ENCODE assay signal across 19 cellular contexts in genomic region chr1:90044346-90044745, GRCh38. TPM values are rescaled to one million over a fixed set of nuclear protein-coding genes. Genes with fewer than 3 reads are reported as not detected.
DNase-seq lines count a peak whose midpoint lies in the region; ATAC-seq, FAIRE-seq and TF ChIP-seq lines count a peak whose summit lies in the region.
"Had no signal": no experiment of that assay in that cellular context is flagged by ENCODE, and none has a peak within 500 bp of the region (broad histone marks: within the 10 kb centered on the region; RNA-seq: fewer than 3 reads in every experiment).

No MANE protein-coding gene starts in this region.

- H3K9me3 Mint-ChIP-seq in T-cell: no peaks in the 10 kb centered on the region
- H3K9me3 Mint-ChIP-seq: CD8-positive, alpha-beta memory T cell; H9 had no signal

- peak; percentile 49 for ATAC-seq in left lobe of liver
- no peak for ATAC-seq in T-cell (replicated peaks in 1 of 4)

- DNase-seq in ACHN (peak; percentile 60), RCC 7860 (ENCODE audit: low spot score) (no peak), hepatocyte (ENCODE audit: low spot score) (no peak), left lobe of liver (ENCODE audit: low spot score) (no peak), AG20443 (ENCODE audit: low spot score) (no peak), T-cell (no peak), suprapubic skin (ENCODE audit: low spot score in 2 of 2) (no peak), RKO (ENCODE audit: low spot score) (no peak)
- DNase-seq: 8988T; BE2C; C1 segment of cervical spinal cord; CD4-positive, CD25-positive, alpha-beta regulatory T cell; CD8-positive, alpha-beta memory T cell; COR-L47; DMS153; DMS79 treated with DMSO at 0.1 percent for 48 hours; GF-D8; H9 had no signal

- in situ Hi-C loops in ACHN (cut with HindIII; ENCODE audit: low pct_ligation_motif_present, low pct_unique_long_range_greater_than_20kb, low sequenced_read_pairs): no loop called here

- TF ChIP-seq EP300 in suprapubic skin (IDR thresholded peaks at IDR 0.05): no peak

- no peak overlapping the region for H3K27ac ChIP-seq in hepatocyte
- no peak overlapping the region for H3K27ac ChIP-seq in suprapubic skin

- H3K4me2 ChIP-seq in hepatocyte: peak overlapping the region; percentile 55

- no peak overlapping the region for H3K27ac Mint-ChIP-seq in T-cell
- H3K27ac Mint-ChIP-seq: CD4-positive, CD25-positive, alpha-beta regulatory T cell; H9 had no signal

- FAIRE-seq in RCC 7860 (lab: Jason Lieb, UNC): peak; percentile 75
- FAIRE-seq: H1 had no signal

- H3K4me3 Mint-ChIP-seq in T-cell: no peak overlapping the region
- H3K4me3 Mint-ChIP-seq: CD4-positive, CD25-positive, alpha-beta regulatory T cell; CD8-positive, alpha-beta memory T cell; H9 had no signal

- H3K9me3 ChIP-seq in hepatocyte (ENCODE audit: low read depth): no peaks in the 10 kb centered on the region
- H3K9me3 ChIP-seq in suprapubic skin: no peaks in the 10 kb centered on the region
- H3K9me3 ChIP-seq: BE2C had no signal

- POLR2A ChIA-PET in T-cell (lab: Charles Lee): interaction anchor here in 1 of 2 donors (0.6 kb wide), 1 partner anchor 108 kb away, joined by 3 read pairs; no protein-coding TSS in a partner anchor

- no peak overlapping the region for H2AFZ ChIP-seq in hepatocyte

- no peaks in the 10 kb centered on the region for H3K27me3 ChIP-seq in hepatocyte
- no peaks in the 10 kb centered on the region for H3K27me3 ChIP-seq in suprapubic skin
- H3K27me3 ChIP-seq: BE2C had no signal

- peaks cover 0 to 4% of the 10 kb centered on the region in 2 donors for H3K27me3 Mint-ChIP-seq in T-cell

- CTCF ChIA-PET in T-cell (lab: Charles Lee): no interaction called here

- no peaks in the 10 kb centered on the region for H3K36me3 Mint-ChIP-seq in T-cell
- H3K36me3 Mint-ChIP-seq: CD4-positive, CD25-positive, alpha-beta regulatory T cell; CD8-positive, alpha-beta memory T cell had no signal

- no peaks in the 10 kb centered on the region for H4K20me1 ChIP-seq in hepatocyte (ENCODE audit: insufficient read depth, poor library complexity, severe bottlenecking)

- 85% methylated on average over 5 of the region's 5 CpGs for WGBS in hepatocyte (ENCODE audit: low lambda C conversion rate, missing lambda C conversion rate)
- WGBS in suprapubic skin: 90% methylated on average over 5 of the region's 5 CpGs

- no peak overlapping the region for H3K4me3 ChIP-seq in hepatocyte
- no peak overlapping the region for H3K4me3 ChIP-seq in suprapubic skin

- no peaks in the 10 kb centered on the region for H3K79me2 ChIP-seq in hepatocyte

- no peaks in the 10 kb centered on the region for H3K9me2 ChIP-seq in hepatocyte (replicated peaks; ENCODE audit: insufficient read depth)

- no peak for TF ChIP-seq POLR2A in suprapubic skin (IDR thresholded peaks at IDR 0.05)

- no peaks in the 10 kb centered on the region for H3K4me1 Mint-ChIP-seq in T-cell
- H3K4me1 Mint-ChIP-seq: CD4-positive, CD25-positive, alpha-beta regulatory T cell; CD8-positive, alpha-beta memory T cell had no signal

- TF ChIP-seq CTCF in hepatocyte (IDR thresholded peaks at IDR 0.05; ENCODE audit: poor library complexity) (no peak), suprapubic skin (IDR thresholded peaks at IDR 0.05) (no peak)

- H3K4me1 ChIP-seq in hepatocyte (ENCODE audit: insufficient read depth): peaks cover 6% of the 10 kb centered on the region
- no peaks in the 10 kb centered on the region for H3K4me1 ChIP-seq in suprapubic skin
- H3K4me1 ChIP-seq: BE2C had no signal

- H3K36me3 ChIP-seq in hepatocyte (replicated peaks; ENCODE audit: insufficient read depth, low read depth) (no peaks in the 10 kb centered on the region), suprapubic skin (no peaks in the 10 kb centered on the region)
- H3K36me3 ChIP-seq: BE2C had no signal

RNA-seq across cellular contexts. Expression of gene ZNF326, which starts 49.4 kb away (rescaled TPM):
- total RNA-seq in hepatocyte (24.1 and 25.7 TPM in 2 replicates), left lobe of liver (11.2 TPM), T-cell (10 to 100 TPM; 16.4 to 41.3 (median 16.8) TPM), suprapubic skin (10 to 100 TPM; 10.8 to 34.1 (median 17.0) TPM)
- 16.1 and 18.3 TPM in 2 replicates for polyA plus RNA-seq in hepatocyte
